In the genomic region with DNA sequence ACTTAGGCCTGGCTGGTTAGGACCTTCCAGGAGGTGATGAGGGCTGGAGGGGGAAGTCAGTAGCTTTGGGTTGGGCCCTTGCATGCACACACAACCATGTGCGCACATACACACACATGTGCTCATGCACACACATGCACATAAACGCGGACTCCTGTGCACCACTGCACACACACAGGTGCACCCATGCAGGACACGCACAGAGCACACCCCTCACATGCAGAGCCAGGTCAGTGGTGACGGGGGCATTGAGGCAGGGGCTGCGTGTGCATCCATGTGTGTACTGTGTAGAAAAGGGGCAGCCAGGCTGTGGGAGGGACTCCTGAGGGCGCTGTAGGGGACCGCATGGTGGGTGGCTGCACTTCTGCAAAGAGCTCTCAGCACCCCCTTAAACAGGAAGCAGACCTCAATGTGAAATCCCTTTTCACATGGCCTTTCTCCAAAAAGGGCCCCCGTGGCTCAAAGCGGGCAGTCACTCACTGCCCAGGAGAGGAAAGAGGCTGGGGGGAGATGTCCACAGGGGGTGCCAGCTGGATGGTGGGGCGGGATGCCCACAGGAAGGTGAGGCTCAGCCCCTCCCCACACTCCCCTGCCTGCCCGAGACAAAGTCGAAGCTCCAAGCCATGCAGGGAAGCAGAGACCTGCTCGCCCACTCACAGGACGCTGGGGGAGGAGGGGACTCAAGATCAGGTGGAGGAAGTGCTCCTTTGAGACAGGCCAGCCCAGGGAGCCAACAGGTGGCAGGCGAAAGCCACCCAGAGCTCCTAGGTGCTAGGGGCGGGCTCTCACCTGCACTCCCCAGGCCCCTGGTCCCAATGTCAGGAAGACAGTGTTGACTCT, we compare ENCODE assay signal across 8 cellular contexts.
DNase-seq lines count a peak whose midpoint lies in the region; ATAC-seq and TF ChIP-seq lines count a peak whose summit lies in the region.

No MANE protein-coding gene starts in this region.

- 100% methylated on average over 1 of the region's 17 CpGs; no CpG with 5 or more reads in 1 of the 2 experiments for WGBS in IMR-90 (ENCODE audit: extremely low coverage in 2 of 2, insufficient read length in 1 of 2), 2 experiments
- 90 to 98% methylated on average over 11 to 17 of the region's 17 CpGs for WGBS in endodermal cell (ENCODE audit: insufficient coverage in 1 of 2, insufficient read length in 1 of 2), 2 experiments

- 0 out of 2 replicates have a peak overlapping the region, but pooled peaks have one; percentile 48 for H3K14ac ChIP-seq in IMR-90 (replicated peaks; ENCODE audit: low read depth, low read length)

- H3K9ac ChIP-seq in IMR-90 (ENCODE audit: low read depth, low read length) (no peak overlapping the region), endodermal cell (ENCODE audit: extremely low read depth, low read length, poor library complexity, severe bottlenecking) (no peak overlapping the region)

- no peak overlapping the region for H3K4me2 ChIP-seq in IMR-90 (ENCODE audit: low read depth, low read length)

- no peak overlapping the region for H4K91ac ChIP-seq in IMR-90 (ENCODE audit: insufficient read depth, low read depth, low read length)

- TF ChIP-seq CTCF in IMR-90 (conservative IDR thresholded peaks at IDR 0.05; ENCODE audit: low read depth, low read length) (no peak), endodermal cell (conservative IDR thresholded peaks at IDR 0.05) (no peak)

- no peak for TF ChIP-seq RAD21 in IMR-90 (IDR thresholded peaks at IDR 0.05; ENCODE audit: low read length)

- H4K20me1 ChIP-seq in IMR-90 (ENCODE audit: insufficient read depth, low read length): no peaks in the 10 kb centered on the region

- peak; percentile 35 for DNase-seq in stimulated activated CD4-positive, alpha-beta T cell treated with anti-CD3 and anti-CD28 coated beads, Interleukin-4, amount 100 ng/mL, for 1 hour
- DNase-seq in stimulated activated CD4-positive, alpha-beta T cell treated with anti-CD3 and anti-CD28 coated beads, Interleukin-4, amount 100 ng/mL, for 24 hours: no peak
- DNase-seq in IMR-90 (no peak), caudate nucleus (lab: John Stamatoyannopoulos, UW) (no peak), H7 (no peak), OCI-M1 (lab: John Stamatoyannopoulos, UW) (no peak), endodermal cell (no peak)

- POLR2A ChIA-PET in IMR-90 (lab: Charles Lee; ENCODE audit: unreplicated experiment): no interaction called here

- H3K4me1 ChIP-seq in IMR-90 (ENCODE audit: control insufficient read depth, insufficient read depth, low read length): peaks cover 22% of the 10 kb centered on the region
- H3K4me1 ChIP-seq in endodermal cell (ENCODE audit: control insufficient read depth, insufficient read depth, low read length): no peaks in the 10 kb centered on the region

- H3K9me3 Mint-ChIP-seq in stimulated activated naive CD8-positive, alpha-beta T cell treated with anti-CD3 and anti-CD28 coated beads, Interleukin-15, Interleukin-2, amounts not matched to agents 100 ng/mL and 50 ng/mL, for 24 hours: no peaks in the 10 kb centered on the region
- no peaks in the 10 kb centered on the region for H3K9me3 Mint-ChIP-seq in endodermal cell

- in situ Hi-C loops in IMR-90 (cut with MboI; ENCODE audit: low sequenced_read_pairs): no loop called here

- peak overlapping the region; percentile 74 for H2AFZ ChIP-seq in IMR-90 (replicated peaks; ENCODE audit: low read length, poor library complexity)

- dilution Hi-C loops in IMR-90 (cut with HindIII; ENCODE audit: low sequenced_read_pairs, unreplicated experiment): no loop called here

- peaks cover 63% of the 10 kb centered on the region for H3K4me1 Mint-ChIP-seq in stimulated activated naive CD8-positive, alpha-beta T cell treated with anti-CD3 and anti-CD28 coated beads, Interleukin-15, Interleukin-2, amounts not matched to agents 100 ng/mL and 50 ng/mL, for 24 hours (ENCODE audit: low read depth)
- H3K4me1 Mint-ChIP-seq in endodermal cell: peaks cover 1% of the 10 kb centered on the region

- TF ChIP-seq POLR2A in IMR-90 (IDR thresholded peaks at IDR 0.05; ENCODE audit: low read depth, low read length): no peak

- no TSS peak for BruUV-seq in IMR-90 (replicated peaks; lab: Mats Ljungman, UMichigan)

- H2AK9ac ChIP-seq in IMR-90 (replicated peaks; ENCODE audit: low read depth, low read length, poor library complexity): no peak overlapping the region

- CTCF ChIA-PET in IMR-90 (lab: Yijun Ruan, JAX): no interaction called here

- H3K4me3 Mint-ChIP-seq in stimulated activated naive CD8-positive, alpha-beta T cell treated with anti-CD3 and anti-CD28 coated beads, Interleukin-15, Interleukin-2, amounts not matched to agents 100 ng/mL and 50 ng/mL, for 24 hours: peak overlapping the region; percentile 66
- no peak overlapping the region for H3K4me3 Mint-ChIP-seq in endodermal cell

- H2BK120ac ChIP-seq in IMR-90 (ENCODE audit: low read depth, low read length): peak overlapping the region; percentile 13; the same call in 1 of the 2 replicates

- H2BK15ac ChIP-seq in IMR-90 (ENCODE audit: low read depth, low read length): no peak overlapping the region

- peak overlapping the region; percentile 45; the same call in 1 of the 2 replicates for H2BK20ac ChIP-seq in IMR-90 (ENCODE audit: low read depth, low read length)

- H3K9me3 ChIP-seq in IMR-90 (ENCODE audit: control insufficient read depth, insufficient read depth, low read length): no peaks in the 10 kb centered on the region
- no peaks in the 10 kb centered on the region for H3K9me3 ChIP-seq in endodermal cell (ENCODE audit: control insufficient read depth, low read length)

- H2AK5ac ChIP-seq in IMR-90 (ENCODE audit: low read depth, low read length): peak overlapping the region; percentile 3; the same call in 1 of the 2 replicates

- H4K5ac ChIP-seq in IMR-90 (ENCODE audit: low read depth, low read length): no peak overlapping the region

- ATAC-seq in IMR-90 (ENCODE audit: low read depth): no peak

- no peaks in the 10 kb centered on the region for H3K27me3 Mint-ChIP-seq in stimulated activated naive CD8-positive, alpha-beta T cell treated with anti-CD3 and anti-CD28 coated beads, Interleukin-15, Interleukin-2, amounts not matched to agents 100 ng/mL and 50 ng/mL, for 24 hours
- H3K27me3 Mint-ChIP-seq in endodermal cell (ENCODE audit: insufficient read depth): no peaks in the 10 kb centered on the region

- H4K8ac ChIP-seq in IMR-90 (ENCODE audit: low read depth in 2 of 2, low read length in 2 of 2): no peak overlapping the region

- intact Hi-C loops in IMR-90 (cut with micrococcal nuclease): no loop called here

- H3K36me3 ChIP-seq in IMR-90 (ENCODE audit: control insufficient read depth, insufficient read depth, low read length) (peaks cover 7% of the 10 kb centered on the region; the same call in 1 of the 2 replicates), H7 (replicated peaks; ENCODE audit: control insufficient read depth, insufficient read depth, low read length) (no peaks in the 10 kb centered on the region), endodermal cell (ENCODE audit: control insufficient read depth, insufficient read depth, low read length) (peaks cover 27% of the 10 kb centered on the region)

- H3K27ac ChIP-seq in IMR-90 (ENCODE audit: insufficient read depth, low read length) (no peak overlapping the region), caudate nucleus (ENCODE audit: low read depth, low read length) (peak overlapping the region; percentile 46), endodermal cell (ENCODE audit: low read depth, low read length) (no peak overlapping the region)

- peaks cover 59% of the 10 kb centered on the region for H3K36me3 Mint-ChIP-seq in stimulated activated naive CD8-positive, alpha-beta T cell treated with anti-CD3 and anti-CD28 coated beads, Interleukin-15, Interleukin-2, amounts not matched to agents 100 ng/mL and 50 ng/mL, for 24 hours (ENCODE audit: low read depth)
- peaks cover 52% of the 10 kb centered on the region for H3K36me3 Mint-ChIP-seq in endodermal cell (ENCODE audit: low read depth)

- H3K4me3 ChIP-seq in IMR-90 (ENCODE audit: insufficient read depth, low read depth, low read length) (no peak overlapping the region), H7 (ENCODE audit: insufficient read depth, low read depth, low read length) (no peak overlapping the region), endodermal cell (ENCODE audit: low read length) (no peak overlapping the region)

- H3K27me3 ChIP-seq in IMR-90 (ENCODE audit: control insufficient read depth, insufficient read depth, low read length) (no peaks in the 10 kb centered on the region), H7 (ENCODE audit: control insufficient read depth, insufficient read depth, low read length) (no peaks in the 10 kb centered on the region), endodermal cell (ENCODE audit: control insufficient read depth, insufficient read depth, low read length, poor library complexity, severe bottlenecking) (no peaks in the 10 kb centered on the region)

- H3K79me1 ChIP-seq in IMR-90 (ENCODE audit: low read depth in 1 of 2, low read length in 2 of 2): no peaks in the 10 kb centered on the region

- no peak overlapping the region for H2BK5ac ChIP-seq in IMR-90 (ENCODE audit: low read depth, low read length, poor library complexity, severe bottlenecking)

- H3K9me1 ChIP-seq in IMR-90 (ENCODE audit: insufficient read depth, low read length): peaks cover 5% of the 10 kb centered on the region; the same call in 1 of the 2 replicates

- no peak overlapping the region for H3K23ac ChIP-seq in IMR-90 (ENCODE audit: low read depth, low read length)

- no peak overlapping the region for H3K56ac ChIP-seq in IMR-90 (ENCODE audit: extremely low read depth, insufficient read depth, low read length)

- H3K27ac Mint-ChIP-seq in stimulated activated naive CD8-positive, alpha-beta T cell treated with anti-CD3 and anti-CD28 coated beads, Interleukin-15, Interleukin-2, amounts not matched to agents 100 ng/mL and 50 ng/mL, for 24 hours: peak overlapping the region; percentile 95
- no peak overlapping the region for H3K27ac Mint-ChIP-seq in endodermal cell

- H3K18ac ChIP-seq in IMR-90 (ENCODE audit: low read depth, low read length): no peak overlapping the region

- 0 out of 2 replicates have a peak overlapping the region, but pooled peaks have one; percentile 40 for H3K4ac ChIP-seq in IMR-90 (ENCODE audit: low read depth, low read length)

TF ChIP-seq in IMR-90, 13 proteins besides CTCF, POLR2A, EP300 and RAD21:
- TF ChIP-seq RCOR1 (IDR thresholded peaks at IDR 0.05; ENCODE audit: insufficient replicate concordance, low read length): no peak
- no peak for TF ChIP-seq FOS (IDR thresholded peaks at IDR 0.05; ENCODE audit: low read depth, low read length)
- TF ChIP-seq MAFK (IDR thresholded peaks at IDR 0.05; ENCODE audit: low read depth, low read length): no peak
- no peak for TF ChIP-seq SMC3 (IDR thresholded peaks at IDR 0.05; ENCODE audit: low read depth, low read length)
